Comparison of ENCODE assay signal across 12 cellular contexts in the genomic region with DNA sequence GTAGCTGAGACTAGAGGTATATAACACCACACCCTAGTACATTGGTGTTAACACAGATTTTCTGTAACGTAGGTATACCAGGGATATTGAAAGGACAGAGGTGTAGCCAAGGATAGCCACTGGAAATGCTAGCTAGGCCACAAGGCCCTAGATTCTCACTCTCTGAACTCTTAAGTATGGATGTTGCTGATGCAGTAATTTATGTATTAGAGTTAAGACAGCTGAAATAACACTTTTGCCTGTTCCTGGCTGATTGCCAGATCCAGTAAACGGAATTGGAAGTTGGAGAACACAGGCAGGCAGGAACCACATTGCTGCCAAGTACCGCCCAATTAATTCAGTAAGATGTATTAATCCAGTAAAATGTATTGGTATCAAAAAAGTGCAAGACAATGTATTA. TPM values are rescaled to one million over a fixed set of nuclear protein-coding genes. Genes with fewer than 3 reads are reported as not detected.
A peak's percentile ranks its signal among the peaks of the same experiment; 100 is the strongest.
DNase-seq lines count a peak whose midpoint lies in the region; ATAC-seq, FAIRE-seq and TF ChIP-seq lines count a peak whose summit lies in the region.
"Had no signal": no experiment of that assay in that cellular context is flagged by ENCODE, and none has a peak within 500 bp of the region (broad histone marks: within the 10 kb centered on the region; RNA-seq: fewer than 3 reads in every experiment).

No MANE protein-coding gene starts in this region.

- H3K36me3 ChIP-seq in CD4-positive, alpha-beta memory T cell (ENCODE audit: insufficient read depth, low read length), result no peaks in the 10 kb centered on the region
- H3K36me3 ChIP-seq in MG63, result peaks cover 9% of the 10 kb centered on the region
- H3K36me3 ChIP-seq: spleen had no signal

- no peaks in the 10 kb centered on the region for H3K27me3 Mint-ChIP-seq in CD4-positive, alpha-beta memory T cell
- H3K27me3 Mint-ChIP-seq in neural crest cell (ENCODE audit: low read depth), result no peaks in the 10 kb centered on the region
- H3K27me3 Mint-ChIP-seq: activated CD4-positive, alpha-beta T cell treated with anti-CD3 and anti-CD28 coated beads for 36 hours had no signal

- intact Hi-C loops in CD4-positive, alpha-beta memory T cell (cut with micrococcal nuclease), result no loop called here
- intact Hi-C loops in dorsolateral prefrontal cortex (cut with DNase I), result loop anchor here in 1 of 2 donors (5.0 kb wide), 2 partner anchors 101 to 126 kb away; a partner anchor contains a TSS

- peaks cover 0 to 12% of the 10 kb centered on the region in 2 donors for H3K36me3 Mint-ChIP-seq in CD4-positive, alpha-beta memory T cell
- H3K36me3 Mint-ChIP-seq in neural crest cell (ENCODE audit: low read depth), result no peaks in the 10 kb centered on the region

- no peaks in the 10 kb centered on the region for H3K9me3 Mint-ChIP-seq in CD4-positive, alpha-beta memory T cell
- no peaks in the 10 kb centered on the region for H3K9me3 Mint-ChIP-seq in neural crest cell

- no peaks in the 10 kb centered on the region for H3K9me3 ChIP-seq in CD4-positive, alpha-beta memory T cell (ENCODE audit: control insufficient read depth in 1 of 2, low read length in 2 of 2)
- H3K9me3 ChIP-seq in MG63, result no peaks in the 10 kb centered on the region
- H3K9me3 ChIP-seq: spleen had no signal

- FAIRE-seq in frontal cortex (lab: Jason Lieb, UNC), result no peak

- CTCF ChIA-PET in CD4-positive, alpha-beta memory T cell (lab: Charles Lee; ENCODE audit: partially characterized antibody), result interaction anchor here (1.3 to 1.5 kb wide), 4 partner anchors 12 to 122 kb away, joined by 3 to 4 read pairs (median 3); a partner anchor contains a TSS

- no peak overlapping the region for H3K27ac ChIP-seq in CD4-positive, alpha-beta memory T cell (ENCODE audit: low read depth, low read length)
- no peak overlapping the region for H3K27ac ChIP-seq in dorsolateral prefrontal cortex

- peak overlapping the region; percentile 5 to 70 (median 27) for H3K27ac Mint-ChIP-seq in CD4-positive, alpha-beta memory T cell
- H3K27ac Mint-ChIP-seq in neural crest cell (ENCODE audit: unreplicated experiment), result no peak overlapping the region

- POLR2A ChIA-PET in CD4-positive, alpha-beta memory T cell (lab: Charles Lee; ENCODE audit: partially characterized antibody), result interaction anchor here (2.6 kb wide), 1 partner anchor 50 kb away, joined by 11 read pairs; no protein-coding TSS in a partner anchor

- H3K4me3 Mint-ChIP-seq in CD4-positive, alpha-beta memory T cell, result peak overlapping the region in 1 of 8 donors; percentile 54
- peak overlapping the region; percentile 62 for H3K4me3 Mint-ChIP-seq in neural crest cell

- TF ChIP-seq CTCF in dorsolateral prefrontal cortex (IDR thresholded peaks at IDR 0.05 in 54 of 56, conservative IDR thresholded peaks at IDR 0.05 in 2 of 56; ENCODE audit: low read depth in 1 of 56, partially characterized antibody in 56 of 56), result no peak
- TF ChIP-seq CTCF in neural crest cell (conservative IDR thresholded peaks at IDR 0.05), result no peak

- H3K4me1 ChIP-seq in CD4-positive, alpha-beta memory T cell (ENCODE audit: insufficient read depth, low read length), result peaks cover 41% of the 10 kb centered on the region

- peaks cover 32 to 62% (median 48%) of the 10 kb centered on the region in 4 donors for H3K4me1 Mint-ChIP-seq in CD4-positive, alpha-beta memory T cell
- H3K4me1 Mint-ChIP-seq in neural crest cell, result peaks cover 49% of the 10 kb centered on the region

- no peak for DNase-seq in CD4-positive, alpha-beta memory T cell
- DNase-seq in MG63 (no peak), dorsolateral prefrontal cortex (no peak), neural crest cell (ENCODE audit: low read depth, low spot score) (no peak), NCI-H748 (lab: John Stamatoyannopoulos, UW; ENCODE audit: unreplicated experiment) (no peak), frontal cortex (ENCODE audit: low spot score in 2 of 2) (no peak), DMS114 treated with DMSO at 0.1 percent for 48 hours (lab: John Stamatoyannopoulos, UW; ENCODE audit: unreplicated experiment) (no peak)
- DNase-seq: activated CD4-positive, alpha-beta T cell treated with anti-CD3 and anti-CD28 coated beads for 36 hours; effector CD8-positive, alpha-beta T cell; NCI-H187 treated with DMSO at 0.1 percent for 48 hours; spleen had no signal

- no peaks in the 10 kb centered on the region for H3K27me3 ChIP-seq in CD4-positive, alpha-beta memory T cell (ENCODE audit: insufficient read depth, low read length)
- H3K27me3 ChIP-seq in MG63, result no peaks in the 10 kb centered on the region
- no peaks in the 10 kb centered on the region for H3K27me3 ChIP-seq in dorsolateral prefrontal cortex
- H3K27me3 ChIP-seq: spleen had no signal

- no peak overlapping the region for H3K4me3 ChIP-seq in CD4-positive, alpha-beta memory T cell (ENCODE audit: low read length in 2 of 2)
- H3K4me3 ChIP-seq in MG63, result peak overlapping the region; percentile 93
- peak overlapping the region in 38 of 59 donors; percentile 5 to 100 (median 97) for H3K4me3 ChIP-seq in dorsolateral prefrontal cortex

- ATAC-seq in GM19467 (IDR thresholded peaks at IDR 0.05; ENCODE audit: unreplicated experiment), result no peak
- ATAC-seq: activated CD4-positive, alpha-beta T cell treated with anti-CD3 and anti-CD28 coated beads for 36 hours had no signal

RNA-seq across cellular contexts. Expression of a gene that starts 1.8 kb away (rescaled TPM):
- total RNA-seq in CD4-positive, alpha-beta memory T cell, result 10 to 100 TPM; 18.4 to 20.6 TPM
- 10 to 100 TPM; 23.3 to 24.2 TPM for polyA plus RNA-seq in CD4-positive, alpha-beta memory T cell
- 118 and 161 TPM in 2 replicates for total RNA-seq in MG63 (2014; rRNA removed; shearing (Covaris generic); ENCODE audit: low replicate concordance)
- total RNA-seq in dorsolateral prefrontal cortex (10 to 100 TPM; 27.1 to 47.0 (median 35.9) TPM), neural crest cell (139 and 145 TPM in 2 replicates), frontal cortex (55.0 TPM)

RNA-seq across cellular contexts. Expression of a gene that starts 34.6 kb away (rescaled TPM):
- not detected for total RNA-seq in CD4-positive, alpha-beta memory T cell
- not detected for polyA plus RNA-seq in CD4-positive, alpha-beta memory T cell
- not detected in 2 replicates for total RNA-seq in MG63 (2014; rRNA removed; shearing (Covaris generic); ENCODE audit: low replicate concordance)
- 1 to 10 TPM in 4 of 120 experiments, under 1 TPM in 4, not detected in 112; 0.39 to 7.6 (median 3.2) TPM for total RNA-seq in dorsolateral prefrontal cortex
- total RNA-seq in neural crest cell, result not detected in 2 replicates
- not detected for total RNA-seq in frontal cortex
- total RNA-seq: activated CD4-positive, alpha-beta T cell treated with anti-CD3 and anti-CD28 coated beads for 36 hours; spleen had no signal
- polyA plus RNA-seq: spleen had no signal

RNA-seq across cellular contexts. Expression of a gene that starts 50.8 kb away (rescaled TPM):
- total RNA-seq in CD4-positive, alpha-beta memory T cell, result 10 to 100 TPM; 18.3 to 20.4 TPM
- 1 to 10 TPM in 1 of 2 donors, not detected in 1; 3.4 TPM for polyA plus RNA-seq in CD4-positive, alpha-beta memory T cell
- total RNA-seq in MG63 (2014; rRNA removed; shearing (Covaris generic); ENCODE audit: low replicate concordance), result 0.53 TPM in 1 of 2 replicates, not detected in the other
- total RNA-seq in dorsolateral prefrontal cortex, result 100 to 1,000 TPM in 65 of 120 experiments, 10 to 100 TPM in 55; 53.0 to 145 (median 101) TPM
- total RNA-seq in neural crest cell, result 70.6 and 72.2 TPM in 2 replicates
- total RNA-seq in frontal cortex, result 38.3 TPM

Comparison
In these comparisons a context has a peak if more than half of its experiments do, and no peak if none do; other contexts are left out.
1. H3K4me3 ChIP-seq: peak in MG63 (single experiment) and dorsolateral prefrontal cortex (38 of 59); none in CD4-positive, alpha-beta memory T cell (0 of 2).
2. RNA of a gene that starts 50.8 kb away (total RNA-seq): 53.0 to 145 TPM in dorsolateral prefrontal cortex, 70.6 to 72.2 TPM in neural crest cell, 38.3 TPM in frontal cortex (single experiment) and 18.3 to 20.4 TPM in CD4-positive, alpha-beta memory T cell; 0.53 TPM in MG63; every median in the first group is over 10 times any median in the second.